2 cellular contexts compared by ENCODE assay signal in genomic region chr9:20292002-20292401, GRCh38.
TF ChIP-seq lines count a peak whose summit lies in the region.

No MANE protein-coding gene starts in this region.

TF ChIP-seq in A549, 52 proteins besides CTCF, POLR2A, EP300 and RAD21 (continued from another document):
- TF ChIP-seq GATA3 (IDR thresholded peaks at IDR 0.05; ENCODE audit: borderline replicate concordance) (no peak), FOSL2 (IDR thresholded peaks at IDR 0.05) (no peak), FOSL2 (CRISPR knock-in tag; IDR thresholded peaks at IDR 0.05) (no peak), USF2 (IDR thresholded peaks at IDR 0.05) (no peak), RFX5 (IDR thresholded peaks at IDR 0.05) (no peak), HOXB5 (CRISPR knock-in tag; IDR thresholded peaks at IDR 0.05) (no peak), REST (IDR thresholded peaks at IDR 0.05) (no peak), CEBPB (IDR thresholded peaks at IDR 0.05) (no peak), EHF (CRISPR knock-in tag; IDR thresholded peaks at IDR 0.05) (no peak), KDM5A (IDR thresholded peaks at IDR 0.05) (no peak), HOXA7 (CRISPR knock-in tag; IDR thresholded peaks at IDR 0.05) (no peak), ZNF302 (CRISPR knock-in tag; IDR thresholded peaks at IDR 0.05) (no peak)

TF ChIP-seq in SK-N-SH treated with all-trans-retinoic acid at 6 μM for 48 hours, 23 proteins besides CTCF, POLR2A, EP300 and RAD21 (continued from another document):
- TF ChIP-seq ZC3H10 (CRISPR knock-in tag; IDR thresholded peaks at IDR 0.05) (no peak), TSHZ2 (CRISPR knock-in tag; IDR thresholded peaks at IDR 0.05) (no peak), ZFP3 (CRISPR knock-in tag; IDR thresholded peaks at IDR 0.05) (no peak), BACH2 (CRISPR knock-in tag; IDR thresholded peaks at IDR 0.05; ENCODE audit: borderline replicate concordance) (no peak), TCF4 (CRISPR knock-in tag; IDR thresholded peaks at IDR 0.05; ENCODE audit: borderline replicate concordance) (no peak), GLIS3 (CRISPR knock-in tag; IDR thresholded peaks at IDR 0.05) (no peak), ZFP30 (CRISPR knock-in tag; IDR thresholded peaks at IDR 0.05) (no peak), POU6F1 (CRISPR knock-in tag; IDR thresholded peaks at IDR 0.05; ENCODE audit: borderline replicate concordance, low read depth) (no peak), PPARA (CRISPR knock-in tag; IDR thresholded peaks at IDR 0.05; ENCODE audit: borderline replicate concordance) (no peak), ZNF565 (CRISPR knock-in tag; conservative IDR thresholded peaks at IDR 0.05; ENCODE audit: low read depth) (no peak), CSRNP3 (CRISPR knock-in tag; IDR thresholded peaks at IDR 0.05) (no peak), CREB5 (CRISPR knock-in tag; IDR thresholded peaks at IDR 0.05; ENCODE audit: low read depth) (no peak), RARB (CRISPR knock-in tag; IDR thresholded peaks at IDR 0.05) (no peak)
